In genomic region chr7:100673302-100673941, GRCh38 we compare ENCODE assay signal across 8 cellular contexts. TPM values are rescaled to one million over a fixed set of nuclear protein-coding genes. Genes with fewer than 3 reads are reported as not detected.
DNase-seq lines count a peak whose midpoint lies in the region; ATAC-seq and TF ChIP-seq lines count a peak whose summit lies in the region.

Gene GNB2, plus strand, starts transcription at chr7:100673740. Its CDS starts 2,526 bp downstream, at chr7:100676266.

- H3K9ac ChIP-seq in muscle layer of colon (ENCODE audit: low read length) = peak within 1 kb of the TSS; percentile 61

- intact Hi-C loops in Panc1 (cut with micrococcal nuclease; ENCODE audit: unreplicated experiment) = no loop called here

- 0% methylated on average over 31 to 64 of the region's 65 CpGs for WGBS in esophagus, 2 donors

- H3K36me3 ChIP-seq in Panc1 (ENCODE audit: control insufficient read depth, insufficient read depth, low read length) = peaks cover 3% of the 10 kb centered on the region
- peaks cover 16 to 19% of the 10 kb centered on the region in 2 donors for H3K36me3 ChIP-seq in esophagus (ENCODE audit: control insufficient read depth in 2 of 2, insufficient read depth in 2 of 2, low read length in 1 of 2)
- peaks cover 20% of the 10 kb centered on the region for H3K36me3 ChIP-seq in muscle layer of colon (ENCODE audit: insufficient read depth, low read length)

- no TSS peak for BruUV-seq in Panc1 (replicated peaks; lab: Mats Ljungman, UMichigan)

- H3K4me1 ChIP-seq in Panc1 (ENCODE audit: control insufficient read depth, insufficient read depth, low read length) (peaks cover 17% of the 10 kb centered on the region), esophagus (ENCODE audit: control insufficient read depth in 2 of 2, insufficient read depth in 2 of 2, low read length in 1 of 2) (peaks cover 2 to 4% of the 10 kb centered on the region in 2 donors), muscle layer of colon (ENCODE audit: insufficient read depth, low read length) (peaks cover 8% of the 10 kb centered on the region)

- H3K4me3 Mint-ChIP-seq in activated T-cell treated with anti-CD3 and anti-CD28 coated beads, Interleukin-2, amount 50 U/mL, for 4 hours = peak within 1 kb of the TSS; percentile 94

- H3K9me3 ChIP-seq in Panc1 (ENCODE audit: control insufficient read depth, insufficient read depth, low read depth, low read length) = no peaks in the 10 kb centered on the region
- H3K9me3 ChIP-seq in esophagus (ENCODE audit: control insufficient read depth in 2 of 2, insufficient read depth in 1 of 2, low read depth in 1 of 2, low read length in 1 of 2) = no peaks in the 10 kb centered on the region
- H3K9me3 ChIP-seq in muscle layer of colon (ENCODE audit: low read length) = no peaks in the 10 kb centered on the region

- peak; percentile 65 for ATAC-seq in GM21723 (IDR thresholded peaks at IDR 0.05; ENCODE audit: unreplicated experiment)
- peak; percentile 89 for ATAC-seq in Panc1
- ATAC-seq in activated T-cell treated with anti-CD3 and anti-CD28 coated beads, Interleukin-2, amount 50 U/mL, for 4 hours = peak; percentile 74 to 77

- CTCF ChIA-PET in Panc1 (lab: Charles Lee) = no interaction called here

- H3K9me3 Mint-ChIP-seq in activated T-cell treated with anti-CD3 and anti-CD28 coated beads, Interleukin-2, amount 50 U/mL, for 4 hours = no peaks in the 10 kb centered on the region

- H3K27me3 Mint-ChIP-seq in activated T-cell treated with anti-CD3 and anti-CD28 coated beads, Interleukin-2, amount 50 U/mL, for 4 hours (ENCODE audit: low read depth) = no peaks in the 10 kb centered on the region

- in situ Hi-C loops in Panc1 (cut with HindIII; ENCODE audit: low pct_unique_long_range_greater_than_20kb, low sequenced_read_pairs) = no loop called here

- DNase-seq in DMS153 treated with DMSO at 0.1 percent for 48 hours (lab: John Stamatoyannopoulos, UW; ENCODE audit: unreplicated experiment) (peak; percentile 98), KG1 (lab: John Stamatoyannopoulos, UW) (peak; percentile 82), Panc1 (ENCODE audit: low read depth, low spot score) (peak; percentile 98)
- peak; percentile 98 for DNase-seq in activated T-cell treated with anti-CD3 and anti-CD28 coated beads, Interleukin-2, amount 50 U/mL, for 4 hours
- DNase-seq in stimulated activated CD8-positive, alpha-beta memory T cell treated with anti-CD3 and anti-CD28 coated beads, Interleukin-7, amount 100 ng/mL, for 24 hours (ENCODE audit: low read depth) = peak; percentile 98

- no peak for TF ChIP-seq CTCF in Panc1 (IDR thresholded peaks at IDR 0.05)

- H3K36me3 Mint-ChIP-seq in activated T-cell treated with anti-CD3 and anti-CD28 coated beads, Interleukin-2, amount 50 U/mL, for 4 hours (ENCODE audit: insufficient read depth) = peaks cover 9% of the 10 kb centered on the region

- POLR2A ChIA-PET in Panc1 (lab: Charles Lee) = no interaction called here

- H3K27me3 ChIP-seq in Panc1 (ENCODE audit: control insufficient read depth, insufficient read depth, low read length) (no peaks in the 10 kb centered on the region), esophagus (ENCODE audit: control insufficient read depth in 1 of 2, insufficient read depth in 2 of 2, low read length in 2 of 2) (no peaks in the 10 kb centered on the region), muscle layer of colon (ENCODE audit: control insufficient read depth in 1 of 2, insufficient read depth in 2 of 2, low read length in 2 of 2) (no peaks in the 10 kb centered on the region)

- H3K4me1 Mint-ChIP-seq in activated T-cell treated with anti-CD3 and anti-CD28 coated beads, Interleukin-2, amount 50 U/mL, for 4 hours (ENCODE audit: low read depth) = peaks cover 15% of the 10 kb centered on the region

- H3K27ac ChIP-seq in Panc1 (ENCODE audit: low read length) (peak within 1 kb of the TSS; percentile 86), esophagus (ENCODE audit: low read depth in 2 of 2, low read length in 1 of 2) (peak within 1 kb of the TSS; percentile 96 to 97), muscle layer of colon (ENCODE audit: low read depth, low read length) (peak within 1 kb of the TSS; percentile 98)

- H3K4me3 ChIP-seq in Panc1 (ENCODE audit: low read depth in 2 of 2, low read length in 2 of 2) (peak within 1 kb of the TSS; percentile 66 to 93), esophagus (ENCODE audit: low read depth in 1 of 2, low read length in 2 of 2) (peak within 1 kb of the TSS; percentile 86 to 96), muscle layer of colon (ENCODE audit: low read depth in 1 of 2, low read length in 2 of 2) (peak within 1 kb of the TSS; percentile 81 to 83)

RNA-seq across cellular contexts. Expression of gene GNB2, which starts in this region (rescaled TPM):
- total RNA-seq in Panc1 (2021; ENCODE audit: unreplicated experiment) = 289 TPM
- 485 TPM for polyA plus RNA-seq in Panc1 (2012; ENCODE audit: insufficient read length)
- 100 to 1,000 TPM; 209 to 231 (median 215) TPM for total RNA-seq in activated T-cell treated with anti-CD3 and anti-CD28 coated beads, Interleukin-2, amount 50 U/mL, for 4 hours
- 100 to 1,000 TPM; 147 to 284 TPM for polyA plus RNA-seq in esophagus

Comparison
In these comparisons a context has a peak if more than half of its experiments do, and no peak if none do; other contexts are left out.
1. Peak in every context shown above with its lines: DNase-seq, ATAC-seq, H3K4me3 ChIP-seq and H3K27ac ChIP-seq.